In genomic region chr18:49560277-49561126, GRCh38 we compare ENCODE assay signal across 8 cellular contexts. TPM values are rescaled to one million over a fixed set of nuclear protein-coding genes. Genes with fewer than 3 reads are reported as not detected.
A peak's percentile ranks its signal among the peaks of the same experiment; 100 is the strongest.
DNase-seq lines count a peak whose midpoint lies in the region; ATAC-seq and TF ChIP-seq lines count a peak whose summit lies in the region.

No MANE protein-coding gene starts in this region.

- DNase-seq in activated naive CD4-positive, alpha-beta T cell treated with Interleukin-2 at 50 U/mL for 16 hours: no peak
- DNase-seq in WTC11 (ENCODE audit: low spot score) (peak; percentile 49), left ventricle myocardium inferior (no peak), gastrocnemius medialis (no peak), hepatic stellate cell (ENCODE audit: low spot score) (no peak), SHP77 treated with DMSO at 0.1 percent for 48 hours (lab: John Stamatoyannopoulos, UW) (no peak)

- H3K27ac Mint-ChIP-seq in activated naive CD4-positive, alpha-beta T cell treated with anti-CD3 and anti-CD28 coated beads, Interleukin-2, amount 50 U/mL, for 24 hours: no peak overlapping the region
- peak overlapping the region; percentile 89 for H3K27ac Mint-ChIP-seq in WTC11

- no peak for TF ChIP-seq CTCF in WTC11 (IDR thresholded peaks at IDR 0.05)
- no peak for TF ChIP-seq CTCF in left ventricle myocardium inferior (IDR thresholded peaks at IDR 0.05; ENCODE audit: borderline replicate concordance)
- no peak for TF ChIP-seq CTCF in gastrocnemius medialis (IDR thresholded peaks at IDR 0.05 in 4 of 5, conservative IDR thresholded peaks at IDR 0.05 in 1 of 5)

- no peak for TF ChIP-seq POLR2A in gastrocnemius medialis (IDR thresholded peaks at IDR 0.05)

- CTCF ChIA-PET in WTC11 (lab: Charles Lee): interaction anchor here (0.6 to 3.0 kb wide), 14 partner anchors 14 to 797 kb away, joined by 3 to 12 read pairs (median 4); no protein-coding TSS in a partner anchor

- POLR2A ChIA-PET in WTC11 (lab: Charles Lee): interaction anchor here (1.2 to 1.5 kb wide), 3 partner anchors 41 to 298 kb away, joined by 4 read pairs; partner anchors contain the start of gene C18orf32

- intact Hi-C loops in left ventricle myocardium inferior (cut with micrococcal nuclease): loop anchor here (5.0 kb wide), 1 partner anchor 297 kb away; no protein-coding TSS in a partner anchor
- intact Hi-C loops in gastrocnemius medialis (cut with DNase I; ENCODE audit: low total_unique reads): loop anchor here (2.0 to 5.0 kb wide), 3 partner anchors 87 to 298 kb away; no protein-coding TSS in a partner anchor

- H3K36me3 ChIP-seq in left ventricle myocardium inferior (no peaks in the 10 kb centered on the region), gastrocnemius medialis (no peaks in the 10 kb centered on the region)

- H3K9me3 Mint-ChIP-seq in activated naive CD4-positive, alpha-beta T cell treated with anti-CD3 and anti-CD28 coated beads, Interleukin-2, amount 50 U/mL, for 24 hours: no peaks in the 10 kb centered on the region
- peaks cover 8% of the 10 kb centered on the region for H3K9me3 Mint-ChIP-seq in WTC11

- H3K27me3 ChIP-seq in left ventricle myocardium inferior (ENCODE audit: low read depth): peaks cover 67% of the 10 kb centered on the region
- H3K27me3 ChIP-seq in gastrocnemius medialis: peaks cover 21 to 30% (median 29%) of the 10 kb centered on the region in 3 donors

- peaks cover 34% of the 10 kb centered on the region for H3K4me1 Mint-ChIP-seq in activated naive CD4-positive, alpha-beta T cell treated with anti-CD3 and anti-CD28 coated beads, Interleukin-2, amount 50 U/mL, for 24 hours
- peaks cover 26% of the 10 kb centered on the region for H3K4me1 Mint-ChIP-seq in WTC11

- H3K4me1 ChIP-seq in left ventricle myocardium inferior (peaks cover 32% of the 10 kb centered on the region), gastrocnemius medialis (peaks cover 28 to 30% of the 10 kb centered on the region in 2 donors)

- no peak overlapping the region for H3K27ac ChIP-seq in left ventricle myocardium inferior (replicated peaks)
- H3K27ac ChIP-seq in gastrocnemius medialis: no peak overlapping the region

- H3K4me3 Mint-ChIP-seq in activated naive CD4-positive, alpha-beta T cell treated with anti-CD3 and anti-CD28 coated beads, Interleukin-2, amount 50 U/mL, for 24 hours: peak overlapping the region; percentile 77
- H3K4me3 Mint-ChIP-seq in WTC11: peak overlapping the region; percentile 86

- H3K4me3 ChIP-seq in left ventricle myocardium inferior (peak overlapping the region; percentile 57), gastrocnemius medialis (peak overlapping the region; percentile 35 to 58 (median 46))

- in situ Hi-C loops in gastrocnemius medialis (cut with MboI; ENCODE audit: low sequenced_read_pairs in 4 of 4): loop anchor here in 1 of 4 donors (25.0 kb wide), 1 partner anchor 202 kb away; no protein-coding TSS in a partner anchor

- ATAC-seq in WTC11: peak; percentile 4
- no peak for ATAC-seq in gastrocnemius medialis
- ATAC-seq in GM18870 (IDR thresholded peaks at IDR 0.05; ENCODE audit: unreplicated experiment): no peak

- H3K27me3 Mint-ChIP-seq in activated naive CD4-positive, alpha-beta T cell treated with anti-CD3 and anti-CD28 coated beads, Interleukin-2, amount 50 U/mL, for 24 hours: peaks cover 49% of the 10 kb centered on the region
- H3K27me3 Mint-ChIP-seq in WTC11 (ENCODE audit: low read depth): peaks cover 44% of the 10 kb centered on the region

- no peaks in the 10 kb centered on the region for H3K9me3 ChIP-seq in left ventricle myocardium inferior (replicated peaks)
- H3K9me3 ChIP-seq in gastrocnemius medialis: no peaks in the 10 kb centered on the region

- no peaks in the 10 kb centered on the region for H3K36me3 Mint-ChIP-seq in activated naive CD4-positive, alpha-beta T cell treated with anti-CD3 and anti-CD28 coated beads, Interleukin-2, amount 50 U/mL, for 24 hours
- H3K36me3 Mint-ChIP-seq in WTC11: peaks cover 4% of the 10 kb centered on the region; the same call in 1 of the 2 replicates

TF ChIP-seq in WTC11, 78 proteins besides CTCF, POLR2A, EP300 and RAD21:
- TF ChIP-seq NFYB (CRISPR knock-in tag; conservative IDR thresholded peaks at IDR 0.05; ENCODE audit: low read depth) (no peak), JUN (CRISPR knock-in tag; IDR thresholded peaks at IDR 0.05) (0 out of 2 replicates have a peak, but pooled peaks have one; percentile 14), E2F5 (CRISPR knock-in tag; IDR thresholded peaks at IDR 0.05) (no peak)

RNA-seq across cellular contexts. Expression of gene LIPG, which starts 1.4 kb away (rescaled TPM):
- total RNA-seq in WTC11 (2021): 5.5 to 6.8 TPM (median 6.1 TPM) in 3 replicates
- total RNA-seq in left ventricle myocardium inferior: not detected
- total RNA-seq in gastrocnemius medialis: 1 to 10 TPM in 2 of 4 donors, under 1 TPM in 2; 0.24 to 6.4 (median 1.9) TPM
